Comparison of ENCODE assay signal across 9 cellular contexts in genomic region chr3:3109407-3110298, GRCh38. TPM values are rescaled to one million over a fixed set of nuclear protein-coding genes. Genes with fewer than 3 reads are reported as not detected.
DNase-seq lines count a peak whose midpoint lies in the region; ATAC-seq and TF ChIP-seq lines count a peak whose summit lies in the region.
"Had no signal": no experiment of that assay in that cellular context is flagged by ENCODE, and none has a peak within 500 bp of the region (broad histone marks: within the 10 kb centered on the region; RNA-seq: fewer than 3 reads in every experiment).

No MANE protein-coding gene starts in this region.

- H3K27me3 ChIP-seq in heart right ventricle, result peaks cover 0 to 8% (median 0%) of the 10 kb centered on the region in 7 donors

- peak overlapping the region in 1 of 10 donors; percentile 15 for H3K27ac ChIP-seq in heart right ventricle
- H3K27ac ChIP-seq: PC-9 had no signal

- WGBS in heart right ventricle, 2 donors, result 22 to 28% methylated on average over 11 of the region's 11 CpGs

- intact Hi-C loops in heart right ventricle (cut with DNase I), result no loop called here

- no peak for TF ChIP-seq CTCF in heart right ventricle (IDR thresholded peaks at IDR 0.05)

- ATAC-seq in GM18502 (IDR thresholded peaks at IDR 0.05; ENCODE audit: poor library complexity, unreplicated experiment) (peak; percentile 81), GM21423 (IDR thresholded peaks at IDR 0.05; ENCODE audit: unreplicated experiment) (peak; percentile 67), HG03520 (IDR thresholded peaks at IDR 0.05; ENCODE audit: unreplicated experiment) (peak; percentile 72), heart right ventricle (no peak)

- H3K4me3 ChIP-seq in heart right ventricle, result peak overlapping the region in 7 of 10 donors; percentile 5 to 37 (median 26)
- H3K4me3 ChIP-seq: PC-9 had no signal

- no peaks in the 10 kb centered on the region for H3K36me3 ChIP-seq in heart right ventricle

- H3K4me1 ChIP-seq in heart right ventricle, result peaks cover 0 to 10% (median 0%) of the 10 kb centered on the region in 9 donors

- DNase-seq in heart right ventricle, result no peak
- no peak for DNase-seq in NCI-H82 treated with DMSO at 0.1 percent for 48 hours (lab: John Stamatoyannopoulos, UW; ENCODE audit: unreplicated experiment)
- DNase-seq in OCI-M2 (lab: John Stamatoyannopoulos, UW; ENCODE audit: unreplicated experiment), result no peak
- no peak for DNase-seq in T-helper 1 cell
- no peak for DNase-seq in NCI-H2029 treated with DMSO at 0.1 percent for 48 hours (lab: John Stamatoyannopoulos, UW)
- DNase-seq: PC-9 had no signal

- no peaks in the 10 kb centered on the region for H3K9me3 ChIP-seq in heart right ventricle

RNA-seq across cellular contexts. Expression of gene IL5RA, which starts 0.5 kb away (rescaled TPM):
- 1 to 10 TPM in 1 of 10 donors, under 1 TPM in 4, not detected in 5; 0.23 to 1.1 (median 0.27) TPM for total RNA-seq in heart right ventricle
- under 1 TPM; 0.07 to 0.15 TPM for polyA plus RNA-seq in heart right ventricle
- total RNA-seq: PC-9 had no signal

RNA-seq across cellular contexts. Expression of gene TRNT1, which starts 17.1 kb away (rescaled TPM):
- 10 to 100 TPM in 7 of 10 donors, 1 to 10 TPM in 3; 5.8 to 14.5 (median 10.8) TPM for total RNA-seq in heart right ventricle
- 10 to 100 TPM in 1 of 2 donors, 1 to 10 TPM in 1; 9.1 to 10.6 TPM for polyA plus RNA-seq in heart right ventricle

Comparison
In these comparisons a context has a peak if more than half of its experiments do, and no peak if none do; other contexts are left out.
1. ATAC-seq: peak in GM18502 (single experiment), GM21423 (single experiment) and HG03520 (single experiment); none in heart right ventricle (0 of 8).